In the genomic region with DNA sequence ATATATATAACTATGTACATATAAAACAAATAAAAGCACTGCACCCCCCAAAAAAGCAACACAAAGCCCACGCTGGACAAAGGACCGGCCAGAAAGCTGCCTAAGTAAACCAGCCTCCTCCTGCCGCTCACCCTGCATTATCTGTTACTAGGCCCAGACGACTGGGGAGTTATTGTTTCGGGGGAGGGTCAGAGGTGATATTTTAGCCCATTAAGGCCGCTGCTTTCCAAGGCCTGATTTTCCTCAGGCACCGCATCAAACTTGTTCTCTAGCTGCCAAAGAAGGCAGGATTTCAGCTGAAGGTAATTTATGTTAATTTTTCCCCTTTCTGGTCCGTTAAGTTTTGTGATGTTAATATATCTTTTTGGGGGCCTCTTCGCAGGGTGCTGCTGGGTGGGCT, we compare ENCODE assay signal across 26 cellular contexts.
"Had no signal": no experiment of that assay in that cellular context is flagged by ENCODE, and none has a peak within 500 bp of the region (broad histone marks: within the 10 kb centered on the region; RNA-seq: fewer than 3 reads in every experiment).

No MANE protein-coding gene starts in this region.

- H3K4me1 ChIP-seq: pancreas, tibial artery had no signal

- ATAC-seq: activated CD8-positive, alpha-beta T cell treated with anti-CD3 and anti-CD28 coated beads, Interleukin-2, amount 10 ng/mL, durations not matched to agents 7 days and 5 days; body of pancreas; foreskin keratinocyte; mucosa of descending colon; pancreas; right cardiac atrium; stimulated activated effector memory CD8-positive, alpha-beta T cell treated with anti-CD3 and anti-CD28 coated beads, Interleukin-12 subunit alpha, Interleukin-12 subunit beta, amount 100 ng/mL, for 72 hours; stimulated activated naive CD8-positive, alpha-beta T cell treated with anti-CD3 and anti-CD28 coated beads, Interleukin-15, amount 100 ng/mL, for 72 hours had no signal

- H3K4me3 ChIP-seq: body of pancreas, mucosa of descending colon, pancreas, tibial artery had no signal

- H3K4me1 Mint-ChIP-seq: activated naive CD4-positive, alpha-beta T cell treated with anti-CD3 and anti-CD28 coated beads, Interleukin-2, amount 50 U/mL, for 24 hours; stimulated activated effector memory CD8-positive, alpha-beta T cell treated with anti-CD3 and anti-CD28 coated beads, Interleukin-12 subunit alpha, Interleukin-12 subunit beta, amount 100 ng/mL, for 72 hours; stimulated activated naive CD8-positive, alpha-beta T cell treated with anti-CD3 and anti-CD28 coated beads, Interleukin-15, amount 100 ng/mL, for 72 hours had no signal

- H3K9me3 ChIP-seq: body of pancreas, mucosa of descending colon, pancreas, tibial artery had no signal

- DNase-seq: activated CD4-positive, alpha-beta T cell treated with anti-CD3 and anti-CD28 coated beads for 1 hour; activated CD4-positive, alpha-beta T cell treated with anti-CD3 and anti-CD28 coated beads, Interleukin-2, amount 50 U/mL, for 1 hour; activated CD8-positive, alpha-beta T cell treated with anti-CD3 and anti-CD28 coated beads, Interleukin-2, amount 10 ng/mL, durations not matched to agents 7 days and 5 days; activated gamma-delta T cell treated with Interleukin-2 at 50 U/mL for 16 hours; anterior cingulate cortex; body of pancreas; caudate nucleus; effector CD4-positive, alpha-beta T cell; foreskin keratinocyte; hippocampal formation; mesenchymal stem cell; mucosa of descending colon; pancreas; right cardiac atrium; stimulated activated CD4-positive, alpha-beta T cell treated with anti-CD3 and anti-CD28 coated beads, Interleukin-2, amount 100 ng/mL, for 24 hours; stimulated activated naive CD8-positive, alpha-beta T cell treated with anti-CD3 and anti-CD28 coated beads, Interleukin-15, amount 100 ng/mL, for 72 hours; T-helper 1 cell; tibial artery; WERI-Rb-1 had no signal

- H3K27me3 ChIP-seq: body of pancreas, foreskin keratinocyte, pancreas, tibial artery had no signal

- H3K9me3 Mint-ChIP-seq: activated naive CD4-positive, alpha-beta T cell treated with anti-CD3 and anti-CD28 coated beads, Interleukin-2, amount 50 U/mL, for 24 hours; activated T-helper 1 cell treated with anti-CD3 and anti-CD28 coated beads, Interleukin-12 subunit alpha, Interleukin-12 subunit beta, Interleukin-2, Interleukin-4 antibody, amounts not matched to agents 30 ng/mL and 10 ng/mL and 1 ng/mL, durations not matched to agents 14 hours and 24 hours and 36 hours; dendritic cell treated with granulocyte-macrophage colony-stimulating factor and Interleukin-4, amounts not matched to agents 40 ng/mL and 50 ng/mL, for 4 days; neural crest cell; stimulated activated effector memory CD8-positive, alpha-beta T cell treated with anti-CD3 and anti-CD28 coated beads, Interleukin-12 subunit alpha, Interleukin-12 subunit beta, amount 100 ng/mL, for 72 hours; stimulated activated naive CD8-positive, alpha-beta T cell treated with anti-CD3 and anti-CD28 coated beads, Interleukin-15, amount 100 ng/mL, for 72 hours had no signal

- H3K36me3 Mint-ChIP-seq: activated naive CD4-positive, alpha-beta T cell treated with anti-CD3 and anti-CD28 coated beads, Interleukin-2, amount 50 U/mL, for 24 hours; stimulated activated effector memory CD8-positive, alpha-beta T cell treated with anti-CD3 and anti-CD28 coated beads, Interleukin-12 subunit alpha, Interleukin-12 subunit beta, amount 100 ng/mL, for 72 hours had no signal

- FAIRE-seq: islet of Langerhans, pancreas, TTC549 had no signal

- H3K36me3 ChIP-seq: pancreas, tibial artery, WERI-Rb-1 had no signal

- H3K4me3 Mint-ChIP-seq: activated CD8-positive, alpha-beta T cell treated with anti-CD3 and anti-CD28 coated beads, Interleukin-2, amount 10 ng/mL, durations not matched to agents 7 days and 5 days; activated naive CD4-positive, alpha-beta T cell treated with anti-CD3 and anti-CD28 coated beads, Interleukin-2, amount 50 U/mL, for 24 hours; activated T-helper 1 cell treated with anti-CD3 and anti-CD28 coated beads, Interleukin-12 subunit alpha, Interleukin-12 subunit beta, Interleukin-2, Interleukin-4 antibody, amounts not matched to agents 30 ng/mL and 10 ng/mL and 1 ng/mL, durations not matched to agents 14 hours and 24 hours and 36 hours; dendritic cell treated with granulocyte-macrophage colony-stimulating factor and Interleukin-4, amounts not matched to agents 40 ng/mL and 50 ng/mL, for 4 days; neural crest cell; stimulated activated effector memory CD8-positive, alpha-beta T cell treated with anti-CD3 and anti-CD28 coated beads, Interleukin-12 subunit alpha, Interleukin-12 subunit beta, amount 100 ng/mL, for 72 hours; stimulated activated naive CD8-positive, alpha-beta T cell treated with anti-CD3 and anti-CD28 coated beads, Interleukin-15, amount 100 ng/mL, for 72 hours had no signal

- H3K27ac ChIP-seq: body of pancreas, foreskin keratinocyte, pancreas, tibial artery, WERI-Rb-1 had no signal

- H3K27ac Mint-ChIP-seq: activated CD8-positive, alpha-beta T cell treated with anti-CD3 and anti-CD28 coated beads, Interleukin-2, amount 10 ng/mL, durations not matched to agents 7 days and 5 days; activated naive CD4-positive, alpha-beta T cell treated with anti-CD3 and anti-CD28 coated beads, Interleukin-2, amount 50 U/mL, for 24 hours; activated T-helper 1 cell treated with anti-CD3 and anti-CD28 coated beads, Interleukin-12 subunit alpha, Interleukin-12 subunit beta, Interleukin-2, Interleukin-4 antibody, amounts not matched to agents 30 ng/mL and 10 ng/mL and 1 ng/mL, durations not matched to agents 14 hours and 24 hours and 36 hours; dendritic cell treated with granulocyte-macrophage colony-stimulating factor and Interleukin-4, amounts not matched to agents 40 ng/mL and 50 ng/mL, for 4 days; stimulated activated effector memory CD8-positive, alpha-beta T cell treated with anti-CD3 and anti-CD28 coated beads, Interleukin-12 subunit alpha, Interleukin-12 subunit beta, amount 100 ng/mL, for 72 hours; stimulated activated naive CD8-positive, alpha-beta T cell treated with anti-CD3 and anti-CD28 coated beads, Interleukin-15, amount 100 ng/mL, for 72 hours had no signal
